ENCODE assay signal across 1 cellular context in genomic region chr16:81532491-81533174, GRCh38.
TF ChIP-seq lines count a peak whose summit lies in the region.

No MANE protein-coding gene starts in this region.

TF ChIP-seq in H1, 55 proteins besides CTCF, POLR2A, EP300 and RAD21:
- TF ChIP-seq ATF2 (IDR thresholded peaks at IDR 0.05; ENCODE audit: low read length), result no peak
- no peak for TF ChIP-seq TAF7 (optimal IDR thresholded peaks at IDR 0.05; ENCODE audit: borderline replicate concordance, low read depth, low read length)
- no peak for TF ChIP-seq MAFK (IDR thresholded peaks at IDR 0.05; ENCODE audit: low read depth, low read length)
- TF ChIP-seq TCF12 (IDR thresholded peaks at IDR 0.05; ENCODE audit: low read depth, low read length), result no peak
- no peak for TF ChIP-seq SRF (IDR thresholded peaks at IDR 0.05; ENCODE audit: low read depth, low read length)
- no peak for TF ChIP-seq CTBP2 (IDR thresholded peaks at IDR 0.05; ENCODE audit: borderline replicate concordance, insufficient read depth, insufficient read length, low read length)
- TF ChIP-seq SIRT6 (IDR thresholded peaks at IDR 0.05; ENCODE audit: low read length), result no peak
- TF ChIP-seq POU5F1 (IDR thresholded peaks at IDR 0.05; ENCODE audit: low read depth, low read length), result no peak
- no peak for TF ChIP-seq RFX5 (IDR thresholded peaks at IDR 0.05; ENCODE audit: borderline replicate concordance, low read depth, low read length)
- TF ChIP-seq E2F6 (IDR thresholded peaks at IDR 0.05), result no peak
- TF ChIP-seq JUN (IDR thresholded peaks at IDR 0.05; ENCODE audit: low read depth, low read length), result no peak
- TF ChIP-seq YY1 (IDR thresholded peaks at IDR 0.05; ENCODE audit: low read depth, low read length), result no peak
- no peak for TF ChIP-seq CHD2 (IDR thresholded peaks at IDR 0.05; ENCODE audit: low read length)
- TF ChIP-seq SUZ12 (IDR thresholded peaks at IDR 0.05; ENCODE audit: low read length), result no peak
- TF ChIP-seq MAX (IDR thresholded peaks at IDR 0.05), result no peak
- no peak for TF ChIP-seq PHF8 (conservative IDR thresholded peaks at IDR 0.05; ENCODE audit: low read depth, low read length)
- TF ChIP-seq SP4 (IDR thresholded peaks at IDR 0.05; ENCODE audit: low read length), result no peak
- no peak for TF ChIP-seq CEBPB (IDR thresholded peaks at IDR 0.05; ENCODE audit: low read depth, low read length)
- TF ChIP-seq SAP30 (IDR thresholded peaks at IDR 0.05; ENCODE audit: insufficient read depth, insufficient replicate concordance, low read length), result no peak
